Comparison of ENCODE assay signal across 1 cellular context in genomic region chr5:90093931-90094485, GRCh38.
TF ChIP-seq lines count a peak whose summit lies in the region.

No MANE protein-coding gene starts in this region.

TF ChIP-seq in GM23338, 12 proteins besides CTCF, POLR2A, EP300 and RAD21 (continued from another document):
- TF ChIP-seq, protein P1, sequence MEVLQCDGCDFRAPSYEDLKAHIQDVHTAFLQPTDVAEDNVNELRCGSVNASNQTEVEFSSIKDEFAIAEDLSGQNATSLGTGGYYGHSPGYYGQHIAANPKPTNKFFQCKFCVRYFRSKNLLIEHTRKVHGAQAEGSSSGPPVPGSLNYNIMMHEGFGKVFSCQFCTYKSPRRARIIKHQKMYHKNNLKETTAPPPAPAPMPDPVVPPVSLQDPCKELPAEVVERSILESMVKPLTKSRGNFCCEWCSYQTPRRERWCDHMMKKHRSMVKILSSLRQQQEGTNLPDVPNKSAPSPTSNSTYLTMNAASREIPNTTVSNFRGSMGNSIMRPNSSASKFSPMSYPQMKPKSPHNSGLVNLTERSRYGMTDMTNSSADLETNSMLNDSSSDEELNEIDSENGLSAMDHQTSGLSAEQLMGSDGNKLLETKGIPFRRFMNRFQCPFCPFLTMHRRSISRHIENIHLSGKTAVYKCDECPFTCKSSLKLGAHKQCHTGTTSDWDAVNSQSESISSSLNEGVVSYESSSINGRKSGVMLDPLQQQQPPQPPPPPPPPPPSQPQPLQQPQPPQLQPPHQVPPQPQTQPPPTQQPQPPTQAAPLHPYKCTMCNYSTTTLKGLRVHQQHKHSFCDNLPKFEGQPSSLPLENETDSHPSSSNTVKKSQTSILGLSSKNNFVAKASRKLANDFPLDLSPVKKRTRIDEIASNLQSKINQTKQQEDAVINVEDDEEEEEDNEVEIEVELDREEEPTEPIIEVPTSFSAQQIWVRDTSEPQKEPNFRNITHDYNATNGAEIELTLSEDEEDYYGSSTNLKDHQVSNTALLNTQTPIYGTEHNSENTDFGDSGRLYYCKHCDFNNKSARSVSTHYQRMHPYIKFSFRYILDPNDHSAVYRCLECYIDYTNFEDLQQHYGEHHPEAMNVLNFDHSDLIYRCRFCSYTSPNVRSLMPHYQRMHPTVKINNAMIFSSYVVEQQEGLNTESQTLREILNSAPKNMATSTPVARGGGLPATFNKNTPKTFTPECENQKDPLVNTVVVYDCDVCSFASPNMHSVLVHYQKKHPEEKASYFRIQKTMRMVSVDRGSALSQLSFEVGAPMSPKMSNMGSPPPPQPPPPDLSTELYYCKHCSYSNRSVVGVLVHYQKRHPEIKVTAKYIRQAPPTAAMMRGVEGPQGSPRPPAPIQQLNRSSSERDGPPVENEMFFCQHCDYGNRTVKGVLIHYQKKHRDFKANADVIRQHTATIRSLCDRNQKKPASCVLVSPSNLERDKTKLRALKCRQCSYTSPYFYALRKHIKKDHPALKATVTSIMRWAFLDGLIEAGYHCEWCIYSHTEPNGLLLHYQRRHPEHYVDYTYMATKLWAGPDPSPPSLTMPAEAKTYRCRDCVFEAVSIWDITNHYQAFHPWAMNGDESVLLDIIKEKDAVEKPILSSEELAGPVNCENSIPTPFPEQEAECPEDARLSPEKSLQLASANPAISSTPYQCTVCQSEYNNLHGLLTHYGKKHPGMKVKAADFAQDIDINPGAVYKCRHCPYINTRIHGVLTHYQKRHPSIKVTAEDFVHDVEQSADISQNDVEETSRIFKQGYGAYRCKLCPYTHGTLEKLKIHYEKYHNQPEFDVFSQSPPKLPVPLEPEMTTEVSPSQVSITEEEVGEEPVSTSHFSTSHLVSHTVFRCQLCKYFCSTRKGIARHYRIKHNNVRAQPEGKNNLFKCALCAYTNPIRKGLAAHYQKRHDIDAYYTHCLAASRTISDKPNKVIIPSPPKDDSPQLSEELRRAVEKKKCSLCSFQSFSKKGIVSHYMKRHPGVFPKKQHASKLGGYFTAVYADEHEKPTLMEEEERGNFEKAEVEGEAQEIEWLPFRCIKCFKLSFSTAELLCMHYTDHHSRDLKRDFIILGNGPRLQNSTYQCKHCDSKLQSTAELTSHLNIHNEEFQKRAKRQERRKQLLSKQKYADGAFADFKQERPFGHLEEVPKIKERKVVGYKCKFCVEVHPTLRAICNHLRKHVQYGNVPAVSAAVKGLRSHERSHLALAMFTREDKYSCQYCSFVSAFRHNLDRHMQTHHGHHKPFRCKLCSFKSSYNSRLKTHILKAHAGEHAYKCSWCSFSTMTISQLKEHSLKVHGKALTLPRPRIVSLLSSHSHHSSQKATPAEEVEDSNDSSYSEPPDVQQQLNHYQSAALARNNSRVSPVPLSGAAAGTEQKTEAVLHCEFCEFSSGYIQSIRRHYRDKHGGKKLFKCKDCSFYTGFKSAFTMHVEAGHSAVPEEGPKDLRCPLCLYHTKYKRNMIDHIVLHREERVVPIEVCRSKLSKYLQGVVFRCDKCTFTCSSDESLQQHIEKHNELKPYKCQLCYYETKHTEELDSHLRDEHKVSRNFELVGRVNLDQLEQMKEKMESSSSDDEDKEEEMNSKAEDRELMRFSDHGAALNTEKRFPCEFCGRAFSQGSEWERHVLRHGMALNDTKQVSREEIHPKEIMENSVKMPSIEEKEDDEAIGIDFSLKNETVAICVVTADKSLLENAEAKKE (CRISPR knock-in tag; IDR thresholded peaks at IDR 0.05) = no peak
- TF ChIP-seq ZNF331 (CRISPR knock-in tag; IDR thresholded peaks at IDR 0.05; ENCODE audit: low read depth) (no peak), NANOG (IDR thresholded peaks at IDR 0.05; ENCODE audit: borderline replicate concordance) (no peak)
TF ChIP-seq in GM23338: peak in this region for 0.
